Comparison of ENCODE assay signal across 11 cellular contexts in genomic region chr6:142907017-142907470, GRCh38. TPM values are rescaled to one million over a fixed set of nuclear protein-coding genes. Genes with fewer than 3 reads are reported as not detected.
A peak's percentile ranks its signal among the peaks of the same experiment; 100 is the strongest.
DNase-seq lines count a peak whose midpoint lies in the region; ATAC-seq and TF ChIP-seq lines count a peak whose summit lies in the region.
"Had no signal": no experiment of that assay in that cellular context is flagged by ENCODE, and none has a peak within 500 bp of the region (broad histone marks: within the 10 kb centered on the region; RNA-seq: fewer than 3 reads in every experiment).

No MANE protein-coding gene starts in this region.

- no peak overlapping the region for H2AFZ ChIP-seq in IMR-90 (replicated peaks; ENCODE audit: low read length, poor library complexity)
- H2AFZ ChIP-seq: parathyroid adenoma had no signal

- H3K36me3 ChIP-seq in IMR-90 (ENCODE audit: control insufficient read depth, insufficient read depth, low read length) (no peaks in the 10 kb centered on the region), colonic mucosa (no peaks in the 10 kb centered on the region)
- H3K36me3 ChIP-seq in naive thymus-derived CD4-positive, alpha-beta T cell (ENCODE audit: control insufficient read depth in 2 of 3, insufficient read depth in 3 of 3, low read length in 3 of 3), result no peaks in the 10 kb centered on the region
- H3K36me3 ChIP-seq: thoracic aorta had no signal

- in situ Hi-C loops in IMR-90 (cut with MboI; ENCODE audit: low sequenced_read_pairs) (no loop called here), GM13977 (cut with MboI; ENCODE audit: low pct_unique_long_range_greater_than_20kb, low sequenced_read_pairs, unreplicated experiment) (no loop called here)

- peaks cover 53 to 81% (median 58%) of the 10 kb centered on the region in 7 donors for H3K4me1 Mint-ChIP-seq in naive thymus-derived CD4-positive, alpha-beta T cell
- H3K4me1 Mint-ChIP-seq in osteocyte (ENCODE audit: unreplicated experiment), result peaks cover 38% of the 10 kb centered on the region

- H2BK5ac ChIP-seq in IMR-90 (ENCODE audit: low read depth, low read length, poor library complexity, severe bottlenecking), result no peak overlapping the region

- peaks cover 0 to 6% (median 0%) of the 10 kb centered on the region in 11 donors for H3K9me3 Mint-ChIP-seq in naive thymus-derived CD4-positive, alpha-beta T cell
- H3K9me3 Mint-ChIP-seq in osteocyte (ENCODE audit: unreplicated experiment), result no peaks in the 10 kb centered on the region

- peak overlapping the region in 9 of 10 donors; percentile 76 to 92 (median 88) for H3K4me3 Mint-ChIP-seq in naive thymus-derived CD4-positive, alpha-beta T cell
- no peak overlapping the region for H3K4me3 Mint-ChIP-seq in osteocyte (ENCODE audit: unreplicated experiment)

- no peak overlapping the region for H3K4me3 ChIP-seq in IMR-90 (ENCODE audit: insufficient read depth, low read depth, low read length)
- H3K4me3 ChIP-seq in naive thymus-derived CD4-positive, alpha-beta T cell (ENCODE audit: low read length), result peak overlapping the region; percentile 60
- H3K4me3 ChIP-seq in colonic mucosa, result no peak overlapping the region
- no peak overlapping the region for H3K4me3 ChIP-seq in foreskin fibroblast (ENCODE audit: low read depth in 1 of 2, low read length in 2 of 2)
- H3K4me3 ChIP-seq: thoracic aorta had no signal

- no peaks in the 10 kb centered on the region for H3K9me3 ChIP-seq in IMR-90 (ENCODE audit: control insufficient read depth, insufficient read depth, low read length)
- no peaks in the 10 kb centered on the region for H3K9me3 ChIP-seq in naive thymus-derived CD4-positive, alpha-beta T cell (ENCODE audit: control insufficient read depth in 2 of 3, low read length in 3 of 3)
- H3K9me3 ChIP-seq in colonic mucosa, result no peaks in the 10 kb centered on the region
- H3K9me3 ChIP-seq: thoracic aorta had no signal

- H3K14ac ChIP-seq in IMR-90 (replicated peaks; ENCODE audit: low read depth, low read length), result 0 out of 2 replicates have a peak overlapping the region, but pooled peaks have one; percentile 24

- no peak overlapping the region for H3K4me2 ChIP-seq in IMR-90 (ENCODE audit: low read depth, low read length)

- no peak for TF ChIP-seq RAD21 in IMR-90 (IDR thresholded peaks at IDR 0.05; ENCODE audit: low read length)

- H4K5ac ChIP-seq in IMR-90 (ENCODE audit: low read depth, low read length), result no peak overlapping the region

- H2BK15ac ChIP-seq in IMR-90 (ENCODE audit: low read depth, low read length), result no peak overlapping the region

- H3K9me1 ChIP-seq in IMR-90 (ENCODE audit: insufficient read depth, low read length), result peaks cover 5% of the 10 kb centered on the region; the same call in 1 of the 2 replicates

- H4K91ac ChIP-seq in IMR-90 (ENCODE audit: insufficient read depth, low read depth, low read length), result no peak overlapping the region

- POLR2A ChIA-PET in IMR-90 (lab: Charles Lee; ENCODE audit: unreplicated experiment), result no interaction called here
- POLR2A ChIA-PET in naive thymus-derived CD4-positive, alpha-beta T cell (lab: Charles Lee), result interaction anchor here (0.8 to 8.4 kb wide), 17 partner anchors 8 to 158 kb away, joined by 3 to 109 read pairs (median 5); partner anchors contain the start of gene HIVEP2

- H3K79me1 ChIP-seq in IMR-90 (ENCODE audit: low read depth in 1 of 2, low read length in 2 of 2), result peaks cover 9 to 41% of the 10 kb centered on the region in 2 experiments

- no TSS peak for BruUV-seq in IMR-90 (replicated peaks; lab: Mats Ljungman, UMichigan)

- dilution Hi-C loops in IMR-90 (cut with HindIII; ENCODE audit: low sequenced_read_pairs, unreplicated experiment), result no loop called here

- intact Hi-C loops in IMR-90 (cut with micrococcal nuclease), result no loop called here
- intact Hi-C loops in naive thymus-derived CD4-positive, alpha-beta T cell (cut with micrococcal nuclease), result loop anchor here (1.0 kb wide), 2 partner anchors 39 to 50 kb away; no protein-coding TSS in a partner anchor
- intact Hi-C loops in colonic mucosa (cut with DNase I), result no loop called here

- H2BK20ac ChIP-seq in IMR-90 (ENCODE audit: low read depth, low read length), result no peak overlapping the region

- H4K8ac ChIP-seq in IMR-90 (ENCODE audit: low read depth in 2 of 2, low read length in 2 of 2), result no peak overlapping the region

- peaks cover 0 to 16% (median 0%) of the 10 kb centered on the region in 5 donors for H3K36me3 Mint-ChIP-seq in naive thymus-derived CD4-positive, alpha-beta T cell
- H3K36me3 Mint-ChIP-seq in osteocyte (ENCODE audit: unreplicated experiment), result peaks cover 1% of the 10 kb centered on the region

- TF ChIP-seq CTCF in IMR-90 (conservative IDR thresholded peaks at IDR 0.05; ENCODE audit: low read depth, low read length), result no peak
- no peak for TF ChIP-seq CTCF in colonic mucosa (IDR thresholded peaks at IDR 0.05)
- TF ChIP-seq CTCF in osteocyte (IDR thresholded peaks at IDR 0.05), result no peak
- no peak for TF ChIP-seq CTCF in foreskin fibroblast (IDR thresholded peaks at IDR 0.05; ENCODE audit: low read depth, low read length)
- TF ChIP-seq CTCF in GM13977 (IDR thresholded peaks at IDR 0.05; ENCODE audit: extremely low read depth, insufficient read depth, missing control alignments), result no peak

- H2AK5ac ChIP-seq in IMR-90 (ENCODE audit: low read depth, low read length), result no peak overlapping the region

- H3K27me3 ChIP-seq in IMR-90 (ENCODE audit: control insufficient read depth, insufficient read depth, low read length) (no peaks in the 10 kb centered on the region), colonic mucosa (no peaks in the 10 kb centered on the region)
- H3K27me3 ChIP-seq in naive thymus-derived CD4-positive, alpha-beta T cell (ENCODE audit: control insufficient read depth in 2 of 2, insufficient read depth in 2 of 2, low read length in 2 of 2), result no peaks in the 10 kb centered on the region

- no peak overlapping the region for H2AK9ac ChIP-seq in IMR-90 (replicated peaks; ENCODE audit: low read depth, low read length, poor library complexity)

- no CpG with 5 or more reads among the region's 4 CpGs for WGBS in IMR-90 (ENCODE audit: extremely low coverage in 2 of 2, insufficient read length in 1 of 2), 2 experiments

- no peak overlapping the region for H3K4ac ChIP-seq in IMR-90 (ENCODE audit: low read depth, low read length)

- H3K9ac ChIP-seq in IMR-90 (ENCODE audit: low read depth, low read length), result no peak overlapping the region
- H3K9ac ChIP-seq in colonic mucosa (ENCODE audit: low read depth in 2 of 2, low read length in 2 of 2), result no peak overlapping the region
- H3K9ac ChIP-seq: parathyroid adenoma had no signal

- H4K20me1 ChIP-seq in IMR-90 (ENCODE audit: insufficient read depth, low read length), result no peaks in the 10 kb centered on the region

- H3K4me1 ChIP-seq in IMR-90 (ENCODE audit: control insufficient read depth, insufficient read depth, low read length) (peaks cover 1% of the 10 kb centered on the region), colonic mucosa (no peaks in the 10 kb centered on the region)
- H3K4me1 ChIP-seq in naive thymus-derived CD4-positive, alpha-beta T cell (ENCODE audit: control insufficient read depth in 2 of 2, insufficient read depth in 2 of 2, low read length in 2 of 2), result peaks cover 55 to 72% of the 10 kb centered on the region in 2 donors
- H3K4me1 ChIP-seq: parathyroid adenoma had no signal

- no peak overlapping the region for H3K23ac ChIP-seq in IMR-90 (ENCODE audit: low read depth, low read length)

- H3K27ac ChIP-seq in IMR-90 (ENCODE audit: insufficient read depth, low read length) (no peak overlapping the region), colonic mucosa (no peak overlapping the region)
- H3K27ac ChIP-seq in naive thymus-derived CD4-positive, alpha-beta T cell (ENCODE audit: low read depth, low read length), result peak overlapping the region; percentile 80
- H3K27ac ChIP-seq: parathyroid adenoma, thoracic aorta had no signal

- no peak overlapping the region for H2BK120ac ChIP-seq in IMR-90 (ENCODE audit: low read depth, low read length)

- CTCF ChIA-PET in IMR-90 (lab: Yijun Ruan, JAX), result no interaction called here
- CTCF ChIA-PET in naive thymus-derived CD4-positive, alpha-beta T cell (lab: Charles Lee), result interaction anchor here (0.6 to 1.6 kb wide), 6 partner anchors 9 to 215 kb away, joined by 3 to 8 read pairs (median 3); no protein-coding TSS in a partner anchor

- TF ChIP-seq POLR2A in IMR-90 (IDR thresholded peaks at IDR 0.05; ENCODE audit: low read depth, low read length), result no peak

- ATAC-seq in GM18870 (IDR thresholded peaks at IDR 0.05; ENCODE audit: unreplicated experiment) (peak; percentile 57), GM21786 (IDR thresholded peaks at IDR 0.05; ENCODE audit: unreplicated experiment) (peak; percentile 67), IMR-90 (ENCODE audit: low read depth) (no peak)
- ATAC-seq in naive thymus-derived CD4-positive, alpha-beta T cell, result peak; percentile 35

- no peak overlapping the region for H3K56ac ChIP-seq in IMR-90 (ENCODE audit: extremely low read depth, insufficient read depth, low read length)

- H3K27ac Mint-ChIP-seq in naive thymus-derived CD4-positive, alpha-beta T cell, result peak overlapping the region in 6 of 9 donors; percentile 86 to 97 (median 96)
- no peak overlapping the region for H3K27ac Mint-ChIP-seq in osteocyte (ENCODE audit: unreplicated experiment)

- no peaks in the 10 kb centered on the region for H3K27me3 Mint-ChIP-seq in naive thymus-derived CD4-positive, alpha-beta T cell
- H3K27me3 Mint-ChIP-seq in osteocyte (ENCODE audit: unreplicated experiment), result no peaks in the 10 kb centered on the region

- H3K18ac ChIP-seq in IMR-90 (ENCODE audit: low read depth, low read length), result no peak overlapping the region

- no peak for DNase-seq in IMR-90
- DNase-seq in naive thymus-derived CD4-positive, alpha-beta T cell, result peak in 7 of 9 donors; percentile 28 to 46 (median 38)
- DNase-seq in colonic mucosa, result no peak
- DNase-seq in osteocyte (ENCODE audit: extremely low spot score, unreplicated experiment), result no peak
- no peak for DNase-seq in foreskin fibroblast
- no peak for DNase-seq in GM13977 (ENCODE audit: low spot score)
- DNase-seq: NCI-H69 had no signal

TF ChIP-seq in IMR-90, 13 proteins besides CTCF, POLR2A, EP300 and RAD21 (continues in another document):
- TF ChIP-seq FOS (IDR thresholded peaks at IDR 0.05; ENCODE audit: low read depth, low read length) (no peak), NFE2L2 (IDR thresholded peaks at IDR 0.05; ENCODE audit: low read depth, low read length) (no peak)

RNA-seq across cellular contexts. Expression of gene HIVEP2, which starts 37.9 kb away (rescaled TPM):
- total RNA-seq in IMR-90 (2012; rRNA removed) (11.1 and 11.3 TPM in 2 replicates), colonic mucosa (10 to 100 TPM in 1 of 2 donors, 1 to 10 TPM in 1; 5.3 to 15.2 TPM), osteocyte (38.2 and 39.2 TPM in 2 replicates)
- 4.2 and 4.3 TPM in 2 replicates for polyA plus RNA-seq in IMR-90 (2012; rRNA removed)
- polyA plus RNA-seq in IMR-90 (2012; cell fraction: cytosol; rRNA removed), result 1.4 and 1.5 TPM in 2 replicates
- polyA plus RNA-seq in IMR-90 (2012; cell fraction: nucleus; rRNA removed; ENCODE audit: low replicate concordance), result 2.9 and 6.6 TPM in 2 replicates
- 10 to 100 TPM; 26.8 to 92.1 (median 58.9) TPM for total RNA-seq in naive thymus-derived CD4-positive, alpha-beta T cell
- 10 to 100 TPM; 12.2 to 29.0 TPM for polyA plus RNA-seq in naive thymus-derived CD4-positive, alpha-beta T cell

Comparison
In these comparisons a context has a peak if more than half of its experiments do, and no peak if none do; other contexts are left out.
1. DNase-seq: peak in naive thymus-derived CD4-positive, alpha-beta T cell (7 of 9); none in IMR-90 (single experiment), colonic mucosa (single experiment), osteocyte (single experiment), foreskin fibroblast (0 of 2) and GM13977 (single experiment).
2. intact Hi-C loops: an anchor here in naive thymus-derived CD4-positive, alpha-beta T cell (1.0 kb wide); none called in IMR-90 and colonic mucosa.